ENCODE assay signal across 2 cellular contexts in genomic region chr12:51189790-51190355, GRCh38.
TF ChIP-seq lines count a peak whose summit lies in the region.

No MANE protein-coding gene starts in this region.

TF ChIP-seq in IMR-90, 13 proteins besides CTCF, POLR2A, EP300 and RAD21:
- TF ChIP-seq USF2 (IDR thresholded peaks at IDR 0.05; ENCODE audit: low read depth, low read length) (no peak), FOS (IDR thresholded peaks at IDR 0.05; ENCODE audit: low read depth, low read length) (no peak), CHD1 (IDR thresholded peaks at IDR 0.05; ENCODE audit: low read depth, low read length) (no peak), BHLHE40 (IDR thresholded peaks at IDR 0.05; ENCODE audit: low read depth, low read length) (no peak), RFX5 (IDR thresholded peaks at IDR 0.05; ENCODE audit: low read depth, low read length) (no peak), RCOR1 (IDR thresholded peaks at IDR 0.05; ENCODE audit: insufficient replicate concordance, low read length) (no peak), CEBPB (IDR thresholded peaks at IDR 0.05; ENCODE audit: low read depth, low read length) (no peak), MAZ (IDR thresholded peaks at IDR 0.05; ENCODE audit: borderline replicate concordance, low read depth, low read length) (no peak), MXI1 (IDR thresholded peaks at IDR 0.05; ENCODE audit: borderline replicate concordance, low read depth, low read length) (no peak), MAFK (IDR thresholded peaks at IDR 0.05; ENCODE audit: low read depth, low read length) (no peak), NFE2L2 (IDR thresholded peaks at IDR 0.05; ENCODE audit: low read depth, low read length) (no peak), SMC3 (IDR thresholded peaks at IDR 0.05; ENCODE audit: low read depth, low read length) (no peak)
- TF ChIP-seq, protein P1, sequence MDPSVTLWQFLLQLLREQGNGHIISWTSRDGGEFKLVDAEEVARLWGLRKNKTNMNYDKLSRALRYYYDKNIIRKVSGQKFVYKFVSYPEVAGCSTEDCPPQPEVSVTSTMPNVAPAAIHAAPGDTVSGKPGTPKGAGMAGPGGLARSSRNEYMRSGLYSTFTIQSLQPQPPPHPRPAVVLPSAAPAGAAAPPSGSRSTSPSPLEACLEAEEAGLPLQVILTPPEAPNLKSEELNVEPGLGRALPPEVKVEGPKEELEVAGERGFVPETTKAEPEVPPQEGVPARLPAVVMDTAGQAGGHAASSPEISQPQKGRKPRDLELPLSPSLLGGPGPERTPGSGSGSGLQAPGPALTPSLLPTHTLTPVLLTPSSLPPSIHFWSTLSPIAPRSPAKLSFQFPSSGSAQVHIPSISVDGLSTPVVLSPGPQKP (IDR thresholded peaks at IDR 0.05; ENCODE audit: borderline replicate concordance, low read depth, low read length): no peak

TF ChIP-seq in K562, 482 proteins besides CTCF, POLR2A, EP300 and RAD21:
- TF ChIP-seq, protein P2, sequence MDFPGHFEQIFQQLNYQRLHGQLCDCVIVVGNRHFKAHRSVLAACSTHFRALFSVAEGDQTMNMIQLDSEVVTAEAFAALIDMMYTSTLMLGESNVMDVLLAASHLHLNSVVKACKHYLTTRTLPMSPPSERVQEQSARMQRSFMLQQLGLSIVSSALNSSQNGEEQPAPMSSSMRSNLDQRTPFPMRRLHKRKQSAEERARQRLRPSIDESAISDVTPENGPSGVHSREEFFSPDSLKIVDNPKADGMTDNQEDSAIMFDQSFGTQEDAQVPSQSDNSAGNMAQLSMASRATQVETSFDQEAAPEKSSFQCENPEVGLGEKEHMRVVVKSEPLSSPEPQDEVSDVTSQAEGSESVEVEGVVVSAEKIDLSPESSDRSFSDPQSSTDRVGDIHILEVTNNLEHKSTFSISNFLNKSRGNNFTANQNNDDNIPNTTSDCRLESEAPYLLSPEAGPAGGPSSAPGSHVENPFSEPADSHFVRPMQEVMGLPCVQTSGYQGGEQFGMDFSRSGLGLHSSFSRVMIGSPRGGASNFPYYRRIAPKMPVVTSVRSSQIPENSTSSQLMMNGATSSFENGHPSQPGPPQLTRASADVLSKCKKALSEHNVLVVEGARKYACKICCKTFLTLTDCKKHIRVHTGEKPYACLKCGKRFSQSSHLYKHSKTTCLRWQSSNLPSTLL (IDR thresholded peaks at IDR 0.05): no peak
- TF ChIP-seq, protein P3, sequence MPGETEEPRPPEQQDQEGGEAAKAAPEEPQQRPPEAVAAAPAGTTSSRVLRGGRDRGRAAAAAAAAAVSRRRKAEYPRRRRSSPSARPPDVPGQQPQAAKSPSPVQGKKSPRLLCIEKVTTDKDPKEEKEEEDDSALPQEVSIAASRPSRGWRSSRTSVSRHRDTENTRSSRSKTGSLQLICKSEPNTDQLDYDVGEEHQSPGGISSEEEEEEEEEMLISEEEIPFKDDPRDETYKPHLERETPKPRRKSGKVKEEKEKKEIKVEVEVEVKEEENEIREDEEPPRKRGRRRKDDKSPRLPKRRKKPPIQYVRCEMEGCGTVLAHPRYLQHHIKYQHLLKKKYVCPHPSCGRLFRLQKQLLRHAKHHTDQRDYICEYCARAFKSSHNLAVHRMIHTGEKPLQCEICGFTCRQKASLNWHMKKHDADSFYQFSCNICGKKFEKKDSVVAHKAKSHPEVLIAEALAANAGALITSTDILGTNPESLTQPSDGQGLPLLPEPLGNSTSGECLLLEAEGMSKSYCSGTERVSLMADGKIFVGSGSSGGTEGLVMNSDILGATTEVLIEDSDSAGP (CRISPR knock-in tag; IDR thresholded peaks at IDR 0.05): no peak
- TF ChIP-seq ATF1 (CRISPR knock-in tag; IDR thresholded peaks at IDR 0.05): no peak
- TF ChIP-seq ATF1 (tag; IDR thresholded peaks at IDR 0.05): 0 out of 2 replicates have a peak, but pooled peaks have one; percentile 24
